ENCODE assay signal across 8 cellular contexts in the genomic region with DNA sequence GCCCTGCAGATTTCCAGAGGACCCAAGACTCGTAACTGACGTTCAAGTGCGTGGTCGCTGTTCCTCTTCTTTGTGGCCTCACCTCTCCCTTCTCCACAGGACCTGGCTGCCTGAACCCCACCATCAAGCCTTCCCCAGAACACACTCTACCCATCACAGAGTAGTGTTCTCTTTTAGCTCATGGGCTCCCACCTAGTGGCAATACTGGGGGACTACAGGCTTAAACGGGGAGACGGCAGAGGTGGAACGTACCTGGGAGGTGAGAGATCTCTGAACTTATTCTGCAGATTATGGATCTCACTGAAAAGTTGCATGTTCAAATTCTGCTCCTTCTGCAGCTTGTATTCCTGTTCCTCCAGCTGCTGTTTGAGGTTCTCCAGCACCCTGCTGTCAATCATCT.
DNase-seq lines count a peak whose midpoint lies in the region; ATAC-seq and TF ChIP-seq lines count a peak whose summit lies in the region.

No MANE protein-coding gene starts in this region.

- WGBS in heart left ventricle, 4 donors, result 82 to 88% (median 85%) methylated on average over 7 of the region's 7 CpGs

- peak overlapping the region; percentile 71 for H3K4me3 Mint-ChIP-seq in natural killer cell treated with Interleukin-12 subunit alpha and Interleukin-12 subunit beta and Interleukin-15 and Interleukin-18, amount 100 ng/mL, for 72 hours

- peaks cover 0 to 79% (median 54%) of the 10 kb centered on the region in 9 donors for H3K36me3 ChIP-seq in heart left ventricle

- TF ChIP-seq CTCF in heart left ventricle (IDR thresholded peaks at IDR 0.05) (peak in 10 of 12 donors; percentile 14 to 50 (median 34)), LNCaP clone FGC (IDR thresholded peaks at IDR 0.05; ENCODE audit: control insufficient read depth, extremely low read depth, insufficient read depth) (peak; percentile 36), astrocyte of the cerebellum (IDR thresholded peaks at IDR 0.05; ENCODE audit: low read depth, low read length, missing control alignments) (peak; percentile 61)

- H3K9me3 Mint-ChIP-seq in natural killer cell treated with Interleukin-12 subunit alpha and Interleukin-12 subunit beta and Interleukin-15 and Interleukin-18, amount 100 ng/mL, for 72 hours, result no peaks in the 10 kb centered on the region

- DNase-seq in heart left ventricle, result no peak
- DNase-seq in Right ventricle myocardium inferior (ENCODE audit: missing footprints), result no peak
- DNase-seq in LNCaP clone FGC (ENCODE audit: low read depth), result no peak
- DNase-seq in astrocyte of the cerebellum (ENCODE audit: low read depth), result no peak
- no peak for DNase-seq in natural killer cell treated with Interleukin-12 subunit alpha and Interleukin-12 subunit beta and Interleukin-15 and Interleukin-18, amount 100 ng/mL, for 72 hours (ENCODE audit: low spot score)
- DNase-seq in stimulated activated CD4-positive, alpha-beta T cell treated with anti-CD3 and anti-CD28 coated beads, Interleukin-1b, Interleukin-23, amount 100 ng/mL, for 48 hours, result no peak
- no peak for DNase-seq in left colon

- intact Hi-C loops in heart left ventricle (cut with DNase I) (no loop called here), Right ventricle myocardium inferior (cut with DNase I) (no loop called here), left colon (cut with DNase I, micrococcal nuclease) (no loop called here)

- H3K27ac ChIP-seq in heart left ventricle, result no peak overlapping the region

- peaks cover 0 to 54% (median 5%) of the 10 kb centered on the region in 12 donors for H3K4me1 ChIP-seq in heart left ventricle

- in situ Hi-C loops in astrocyte of the cerebellum (cut with HindIII; ENCODE audit: low sequenced_read_pairs), result no loop called here

- peaks cover 36% of the 10 kb centered on the region for H3K36me3 Mint-ChIP-seq in natural killer cell treated with Interleukin-12 subunit alpha and Interleukin-12 subunit beta and Interleukin-15 and Interleukin-18, amount 100 ng/mL, for 72 hours

- peak overlapping the region; percentile 0 to 57 for H3K27ac Mint-ChIP-seq in natural killer cell treated with Interleukin-12 subunit alpha and Interleukin-12 subunit beta and Interleukin-15 and Interleukin-18, amount 100 ng/mL, for 72 hours

- peaks cover 45 to 47% of the 10 kb centered on the region in 2 donors for H3K4me1 Mint-ChIP-seq in natural killer cell treated with Interleukin-12 subunit alpha and Interleukin-12 subunit beta and Interleukin-15 and Interleukin-18, amount 100 ng/mL, for 72 hours (ENCODE audit: low read depth in 2 of 2)

- no peak for TF ChIP-seq POLR2A in heart left ventricle (IDR thresholded peaks at IDR 0.05)

- ATAC-seq in heart left ventricle (no peak), Right ventricle myocardium inferior (no peak), HG02588 (IDR thresholded peaks at IDR 0.05; ENCODE audit: unreplicated experiment) (no peak), left colon (no peak)
- ATAC-seq in natural killer cell treated with Interleukin-12 subunit alpha and Interleukin-12 subunit beta and Interleukin-15 and Interleukin-18, amount 100 ng/mL, for 72 hours, result no peak

- no peaks in the 10 kb centered on the region for H3K27me3 ChIP-seq in heart left ventricle

- no peaks in the 10 kb centered on the region for H3K27me3 Mint-ChIP-seq in natural killer cell treated with Interleukin-12 subunit alpha and Interleukin-12 subunit beta and Interleukin-15 and Interleukin-18, amount 100 ng/mL, for 72 hours

- H3K4me3 ChIP-seq in heart left ventricle (no peak overlapping the region), LNCaP clone FGC (ENCODE audit: low read depth, low read length) (no peak overlapping the region), astrocyte of the cerebellum (ENCODE audit: low read depth, low read length) (no peak overlapping the region)

- H3K9me3 ChIP-seq in heart left ventricle, result no peaks in the 10 kb centered on the region
